21 cellular contexts compared by ENCODE assay signal in genomic region chr7:135901585-135902540, GRCh38.
"Had no signal": no experiment of that assay in that cellular context is flagged by ENCODE, and none has a peak within 500 bp of the region (broad histone marks: within the 10 kb centered on the region; RNA-seq: fewer than 3 reads in every experiment).

No MANE protein-coding gene starts in this region.

- H3K36me3 ChIP-seq: ascending aorta, gastrocnemius medialis, left lung had no signal

- H3K27ac ChIP-seq: ascending aorta, gastrocnemius medialis, left lung, parathyroid adenoma, testis, VCaP had no signal

- H3K9me3 ChIP-seq: ascending aorta, gastrocnemius medialis, left lung, testis had no signal

- H3K4me3 Mint-ChIP-seq: stimulated activated memory B cell treated with anti-CD40 and anti-IgM and Interleukin-4, amounts not matched to agents 10 μg/mL and 1 μg/mL and 100 μg/mL, for 72 hours; type B pancreatic cell had no signal

- H3K27ac Mint-ChIP-seq: stimulated activated memory B cell treated with anti-CD40 and anti-IgM and Interleukin-4, amounts not matched to agents 10 μg/mL and 1 μg/mL and 100 μg/mL, for 72 hours; type B pancreatic cell had no signal

- H3K4me3 ChIP-seq: ascending aorta, gastrocnemius medialis, left lung, smooth muscle cell, testis had no signal

- H3K27me3 ChIP-seq: ascending aorta, gastrocnemius medialis, left lung, testis had no signal

- H3K36me3 Mint-ChIP-seq: stimulated activated memory B cell treated with anti-CD40 and anti-IgM and Interleukin-4, amounts not matched to agents 10 μg/mL and 1 μg/mL and 100 μg/mL, for 72 hours; type B pancreatic cell had no signal

- H3K27me3 Mint-ChIP-seq: stimulated activated memory B cell treated with anti-CD40 and anti-IgM and Interleukin-4, amounts not matched to agents 10 μg/mL and 1 μg/mL and 100 μg/mL, for 72 hours; type B pancreatic cell had no signal

- H3K4me1 ChIP-seq: ascending aorta, gastrocnemius medialis, left lung, parathyroid adenoma, testis had no signal

- DNase-seq: activated CD4-positive, alpha-beta T cell treated with anti-CD3 and anti-CD28 coated beads for 1 hour; activated CD8-positive, alpha-beta memory T cell treated with anti-CD3 and anti-CD28 coated beads for 24 hours; activated CD8-positive, alpha-beta memory T cell treated with anti-CD3 and anti-CD28 coated beads, Interleukin-2, amount 50 U/mL, for 48 hours; activated effector memory CD4-positive, alpha-beta T cell treated with anti-CD3 and anti-CD28 coated beads, Interleukin-2, amount 50 U/mL, for 16 hours; activated naive CD4-positive, alpha-beta T cell treated with anti-CD3 and anti-CD28 coated beads, Interleukin-2, amount 50 U/mL, for 16 hours; activated T-cell treated with anti-CD3 and anti-CD28 coated beads, Interleukin-2, amount 50 U/mL, for 48 hours; cerebellar nuclear complex; cortex of kidney; gastrocnemius medialis; head of caudate nucleus; kidney; left lung; stimulated activated CD4-positive, alpha-beta T cell treated with anti-CD3 and anti-CD28 coated beads, Interleukin-4, amount 100 ng/mL, for 24 hours; testis had no signal

- H3K4me1 Mint-ChIP-seq: stimulated activated memory B cell treated with anti-CD40 and anti-IgM and Interleukin-4, amounts not matched to agents 10 μg/mL and 1 μg/mL and 100 μg/mL, for 72 hours had no signal

- ATAC-seq: gastrocnemius medialis; left lung; sciatic nerve; stimulated activated memory B cell treated with anti-CD40 and anti-IgM and Interleukin-4, amounts not matched to agents 10 μg/mL and 1 μg/mL and 100 μg/mL, for 72 hours had no signal
